27 cellular contexts compared by ENCODE assay signal in genomic region chr9:13053504-13053903, GRCh38.
"Had no signal": no experiment of that assay in that cellular context is flagged by ENCODE, and none has a peak within 500 bp of the region (broad histone marks: within the 10 kb centered on the region; RNA-seq: fewer than 3 reads in every experiment).

No MANE protein-coding gene starts in this region.

- H3K9me3 ChIP-seq: body of pancreas, esophagus squamous epithelium, heart left ventricle had no signal

- H3K27me3 ChIP-seq: body of pancreas, dorsolateral prefrontal cortex, esophagus squamous epithelium, heart left ventricle had no signal

- H3K4me1 ChIP-seq: body of pancreas, esophagus squamous epithelium, heart left ventricle had no signal

- H3K27ac ChIP-seq: body of pancreas, coronary artery, dorsolateral prefrontal cortex, esophagus squamous epithelium, heart left ventricle, WERI-Rb-1 had no signal

- ATAC-seq: activated CD4-positive, CD25-positive, alpha-beta regulatory T cell treated with anti-CD3 and anti-CD28 coated beads, Interleukin-2, amount 50 U/mL, for 24 hours; activated CD8-positive, alpha-beta T cell treated with anti-CD3 and anti-CD28 coated beads for 36 hours; activated T-cell treated with anti-CD3 and anti-CD28 coated beads, Interleukin-2, amount 50 U/mL, for 4 hours; activated T-helper 17 cell treated with anti-CD3 and anti-CD28 coated beads, Interleukin-2, amount 50 U/mL, for 72 hours; body of pancreas; heart left ventricle; T-helper 17 cell had no signal

- FAIRE-seq: frontal cortex had no signal

- H3K4me3 ChIP-seq: body of pancreas, coronary artery, dorsolateral prefrontal cortex, esophagus squamous epithelium, heart left ventricle had no signal

- DNase-seq: activated B cell treated with CpG ODN at 0.5 μM for 24 hours; activated CD4-positive, alpha-beta T cell treated with anti-CD3 and anti-CD28 coated beads for 48 hours; activated CD4-positive, alpha-beta T cell treated with anti-CD3 and anti-CD28 coated beads, Interleukin-2, amount 50 U/mL, for 1 hour; activated CD4-positive, alpha-beta T cell treated with anti-CD3 and anti-CD28 coated beads, Interleukin-2, amount 50 U/mL, for 48 hours; activated CD8-positive, alpha-beta memory T cell treated with anti-CD3 and anti-CD28 coated beads for 24 hours; activated CD8-positive, alpha-beta T cell treated with anti-CD3 and anti-CD28 coated beads for 36 hours; activated effector memory CD4-positive, alpha-beta T cell treated with Interleukin-2 at 50 U/mL for 16 hours; activated gamma-delta T cell treated with Interleukin-2 at 50 U/mL for 16 hours; activated naive CD4-positive, alpha-beta T cell treated with anti-CD3 and anti-CD28 coated beads, Interleukin-2, amount 50 U/mL, for 16 hours; activated naive CD4-positive, alpha-beta T cell treated with Interleukin-2 at 50 U/mL for 16 hours; activated T-cell treated with anti-CD3 and anti-CD28 coated beads, Interleukin-2, amount 50 U/mL, for 4 hours; amygdala; aorta; body of pancreas; dorsolateral prefrontal cortex; effector memory CD4-positive, alpha-beta T cell; endodermal cell; esophagus squamous epithelium; heart left ventricle; T-helper 1 cell; T-helper 17 cell; T1000; WERI-Rb-1 had no signal

- H3K36me3 ChIP-seq: esophagus squamous epithelium, heart left ventricle, WERI-Rb-1 had no signal
